Comparison of ENCODE assay signal across 8 cellular contexts in genomic region chr22:21014202-21015050, GRCh38. TPM values are rescaled to one million over a fixed set of nuclear protein-coding genes. Genes with fewer than 3 reads are reported as not detected.
DNase-seq lines count a peak whose midpoint lies in the region; ATAC-seq and TF ChIP-seq lines count a peak whose summit lies in the region.

No MANE protein-coding gene starts in this region.

- H3K27ac Mint-ChIP-seq in activated naive CD8-positive, alpha-beta T cell treated with anti-CD3 and anti-CD28 coated beads, Interleukin-2, amount 10 ng/mL, durations not matched to agents 7 days and 5 days: peak overlapping the region; percentile 66

- H3K4me1 ChIP-seq in HAP-1: peaks cover 11% of the 10 kb centered on the region
- peaks cover 6% of the 10 kb centered on the region for H3K4me1 ChIP-seq in ovary (ENCODE audit: insufficient read depth)
- peaks cover 11% of the 10 kb centered on the region for H3K4me1 ChIP-seq in thymus (ENCODE audit: control insufficient read depth, insufficient read depth, low read length)

- peak overlapping the region; percentile 45 for H3K4me2 ChIP-seq in SU-DHL-6 (ENCODE audit: low read depth, low read length, poor library complexity, severe bottlenecking)

- H3K27me3 Mint-ChIP-seq in activated naive CD8-positive, alpha-beta T cell treated with anti-CD3 and anti-CD28 coated beads, Interleukin-2, amount 10 ng/mL, durations not matched to agents 7 days and 5 days: peaks cover 3% of the 10 kb centered on the region

- no peaks in the 10 kb centered on the region for H3K36me3 Mint-ChIP-seq in activated naive CD8-positive, alpha-beta T cell treated with anti-CD3 and anti-CD28 coated beads, Interleukin-2, amount 10 ng/mL, durations not matched to agents 7 days and 5 days

- no peak for TF ChIP-seq EP300 in ovary (IDR thresholded peaks at IDR 0.05)

- POLR2A ChIA-PET in activated naive CD8-positive, alpha-beta T cell treated with anti-CD3 and anti-CD28 coated beads, Interleukin-2, amount 10 ng/mL, durations not matched to agents 7 days and 5 days (lab: Charles Lee): interaction anchor here (0.9 to 2.3 kb wide), 3 partner anchors 9 to 12 kb away, joined by 3 to 16 read pairs (median 3); partner anchors contain the start of gene THAP7

- H3K27me3 ChIP-seq in HAP-1 (ENCODE audit: low read depth) (no peaks in the 10 kb centered on the region), SU-DHL-6 (ENCODE audit: low read length) (no peaks in the 10 kb centered on the region), ovary (no peaks in the 10 kb centered on the region), thymus (ENCODE audit: control insufficient read depth, insufficient read depth) (no peaks in the 10 kb centered on the region)

- TF ChIP-seq POLR2A in ovary (IDR thresholded peaks at IDR 0.05): no peak

- H3K36me3 ChIP-seq in HAP-1 (replicated peaks) (no peaks in the 10 kb centered on the region), SU-DHL-6 (ENCODE audit: low read length) (no peaks in the 10 kb centered on the region), ovary (no peaks in the 10 kb centered on the region), thymus (ENCODE audit: control insufficient read depth, insufficient read depth) (no peaks in the 10 kb centered on the region)

- H3F3A ChIP-seq in SU-DHL-6 (ENCODE audit: insufficient read depth): no peaks in the 10 kb centered on the region

- H3K9me3 ChIP-seq in HAP-1 (peaks cover 5% of the 10 kb centered on the region; the same call in 1 of the 2 replicates), SU-DHL-6 (ENCODE audit: insufficient read depth, low read length) (no peaks in the 10 kb centered on the region), ovary (no peaks in the 10 kb centered on the region), thymus (ENCODE audit: control insufficient read depth) (no peaks in the 10 kb centered on the region)

- ATAC-seq in activated naive CD8-positive, alpha-beta T cell treated with anti-CD3 and anti-CD28 coated beads, Interleukin-2, amount 10 ng/mL, durations not matched to agents 7 days and 5 days (ENCODE audit: low read depth): peak; percentile 90
- ATAC-seq in Right ventricle myocardium inferior: peak; percentile 90

- H3K4me3 ChIP-seq in HAP-1: peak overlapping the region; percentile 34
- H3K4me3 ChIP-seq in SU-DHL-6 (ENCODE audit: insufficient read depth, low read length, poor library complexity, severe bottlenecking): no peak overlapping the region
- H3K4me3 ChIP-seq in ovary: peak overlapping the region; percentile 40
- peak overlapping the region; percentile 24 for H3K4me3 ChIP-seq in thymus (ENCODE audit: low read length)

- H2AFZ ChIP-seq in SU-DHL-6 (ENCODE audit: low read depth, low read length, severe bottlenecking): no peak overlapping the region

- DNase-seq in EH (ENCODE audit: low read depth): peak; percentile 95
- peak; percentile 92 to 98 for DNase-seq in HAP-1 (ENCODE audit: low spot score in 2 of 2)
- peak; percentile 89 for DNase-seq in NCI-H1048 (lab: John Stamatoyannopoulos, UW)
- peak; percentile 87 for DNase-seq in activated naive CD8-positive, alpha-beta T cell treated with anti-CD3 and anti-CD28 coated beads, Interleukin-2, amount 10 ng/mL, durations not matched to agents 7 days and 5 days
- DNase-seq in Right ventricle myocardium inferior (ENCODE audit: missing footprints): peak; percentile 94
- peak; percentile 88 to 93 (median 91) for DNase-seq in ovary

- no peaks in the 10 kb centered on the region for H3K9me3 Mint-ChIP-seq in activated naive CD8-positive, alpha-beta T cell treated with anti-CD3 and anti-CD28 coated beads, Interleukin-2, amount 10 ng/mL, durations not matched to agents 7 days and 5 days

- H3K4me3 Mint-ChIP-seq in activated naive CD8-positive, alpha-beta T cell treated with anti-CD3 and anti-CD28 coated beads, Interleukin-2, amount 10 ng/mL, durations not matched to agents 7 days and 5 days: peak overlapping the region; percentile 83

- H4K20me1 ChIP-seq in SU-DHL-6 (ENCODE audit: low read depth, low read length): no peaks in the 10 kb centered on the region

- TF ChIP-seq CTCF in SU-DHL-6 (IDR thresholded peaks at IDR 0.05; ENCODE audit: insufficient read depth, low read length, poor library complexity, severe bottlenecking) (no peak), ovary (IDR thresholded peaks at IDR 0.05) (no peak)

- intact Hi-C loops in Right ventricle myocardium inferior (cut with DNase I): no loop called here
- intact Hi-C loops in ovary (cut with DNase I): loop anchor here in 1 of 4 donors (10.0 kb wide), 1 partner anchor 150 kb away; no protein-coding TSS in a partner anchor

- H3K27ac ChIP-seq in SU-DHL-6 (ENCODE audit: low read depth, low read length) (no peak overlapping the region), ovary (peak overlapping the region; percentile 51 to 83), thymus (ENCODE audit: low read depth) (no peak overlapping the region)

- no peaks in the 10 kb centered on the region for H3K9me2 ChIP-seq in SU-DHL-6 (replicated peaks; ENCODE audit: insufficient read depth, low read length)

- H3K4me1 Mint-ChIP-seq in activated naive CD8-positive, alpha-beta T cell treated with anti-CD3 and anti-CD28 coated beads, Interleukin-2, amount 10 ng/mL, durations not matched to agents 7 days and 5 days: peaks cover 11% of the 10 kb centered on the region

- peak overlapping the region; percentile 31; the same call in 1 of the 2 replicates for H3K9ac ChIP-seq in SU-DHL-6 (ENCODE audit: low read length)

- no peaks in the 10 kb centered on the region for H3K79me2 ChIP-seq in SU-DHL-6 (ENCODE audit: insufficient read depth, low read length)

- in situ Hi-C loops in HAP-1 (cut with MboI; ENCODE audit: low sequenced_read_pairs): loop anchor here (10.0 kb wide), 2 partner anchors 160 to 650 kb away; partner anchors contain the start of genes PI4KA, PPIL2 and SNAP29

- 1 to 2% (median 1%) methylated on average over 43 to 44 of the region's 44 CpGs for WGBS in ovary, 3 donors
- 6% methylated on average over 44 of the region's 44 CpGs for WGBS in thymus

RNA-seq across cellular contexts. Expression of gene P2RX6, which starts 0.5 kb away (rescaled TPM):
- 1 to 10 TPM in 1 of 2 experiments, under 1 TPM in 1; 0.82 to 1.9 TPM for total RNA-seq in activated naive CD8-positive, alpha-beta T cell treated with anti-CD3 and anti-CD28 coated beads, Interleukin-2, amount 10 ng/mL, durations not matched to agents 7 days and 5 days
- total RNA-seq in Right ventricle myocardium inferior (2.8 TPM), ovary (1 to 10 TPM in 4 of 7 donors, under 1 TPM in 3; 0.69 to 1.6 (median 1.0) TPM)
- polyA plus RNA-seq in ovary (1 to 10 TPM in 1 of 2 donors, under 1 TPM in 1; 0.47 to 1.3 TPM), thymus (0.87 TPM)

RNA-seq across cellular contexts. Expression of gene THAP7, which starts 12.5 kb away (rescaled TPM):
- 10 to 100 TPM; 33.6 to 33.8 TPM for total RNA-seq in activated naive CD8-positive, alpha-beta T cell treated with anti-CD3 and anti-CD28 coated beads, Interleukin-2, amount 10 ng/mL, durations not matched to agents 7 days and 5 days
- 17.0 TPM for total RNA-seq in Right ventricle myocardium inferior
- total RNA-seq in ovary: 10 to 100 TPM; 27.5 to 54.0 (median 39.3) TPM
- 10 to 100 TPM in 1 of 2 donors, 1 to 10 TPM in 1; 7.8 to 54.9 TPM for polyA plus RNA-seq in ovary
- polyA plus RNA-seq in thymus: 40.3 TPM

RNA-seq across cellular contexts. Expression of gene SLC7A4, which starts 17.9 kb away (rescaled TPM):
- 1 to 10 TPM in 1 of 2 experiments, under 1 TPM in 1; 0.79 to 1.2 TPM for total RNA-seq in activated naive CD8-positive, alpha-beta T cell treated with anti-CD3 and anti-CD28 coated beads, Interleukin-2, amount 10 ng/mL, durations not matched to agents 7 days and 5 days
- total RNA-seq in Right ventricle myocardium inferior (0.51 TPM), ovary (1 to 10 TPM in 1 of 7 donors, under 1 TPM in 4, not detected in 2; 0.23 to 4.8 (median 0.61) TPM)
- polyA plus RNA-seq in ovary (under 1 TPM; 0.16 to 0.30 TPM), thymus (0.37 TPM)

RNA-seq across cellular contexts. Expression of gene LRRC74B, which starts 31.3 kb away (rescaled TPM):
- total RNA-seq in activated naive CD8-positive, alpha-beta T cell treated with anti-CD3 and anti-CD28 coated beads, Interleukin-2, amount 10 ng/mL, durations not matched to agents 7 days and 5 days: not detected
- total RNA-seq in Right ventricle myocardium inferior (not detected), ovary (1 to 10 TPM in 2 of 7 donors, under 1 TPM in 2, not detected in 3; 0.25 to 3.0 (median 0.77) TPM)
- polyA plus RNA-seq in ovary (under 1 TPM; 0.02 to 0.03 TPM), thymus (0.16 TPM)

RNA-seq across cellular contexts. Expression of gene LZTR1, which starts 32.3 kb away (rescaled TPM):
- 10 to 100 TPM; 80.1 to 80.9 TPM for total RNA-seq in activated naive CD8-positive, alpha-beta T cell treated with anti-CD3 and anti-CD28 coated beads, Interleukin-2, amount 10 ng/mL, durations not matched to agents 7 days and 5 days
- total RNA-seq in Right ventricle myocardium inferior (24.3 TPM), ovary (10 to 100 TPM; 30.4 to 73.4 (median 51.6) TPM)
- polyA plus RNA-seq in ovary (10 to 100 TPM; 28.2 to 32.3 TPM), thymus (49.2 TPM)

Comparison
In these comparisons a context has a peak if more than half of its experiments do, and no peak if none do; other contexts are left out.
1. H3K27ac ChIP-seq: peak in ovary (2 of 2); none in SU-DHL-6 (single experiment) and thymus (single experiment).
2. Peak in every context shown above with its lines, with median percentiles within 50 percentile points of each other: DNase-seq.